In the genomic region with DNA sequence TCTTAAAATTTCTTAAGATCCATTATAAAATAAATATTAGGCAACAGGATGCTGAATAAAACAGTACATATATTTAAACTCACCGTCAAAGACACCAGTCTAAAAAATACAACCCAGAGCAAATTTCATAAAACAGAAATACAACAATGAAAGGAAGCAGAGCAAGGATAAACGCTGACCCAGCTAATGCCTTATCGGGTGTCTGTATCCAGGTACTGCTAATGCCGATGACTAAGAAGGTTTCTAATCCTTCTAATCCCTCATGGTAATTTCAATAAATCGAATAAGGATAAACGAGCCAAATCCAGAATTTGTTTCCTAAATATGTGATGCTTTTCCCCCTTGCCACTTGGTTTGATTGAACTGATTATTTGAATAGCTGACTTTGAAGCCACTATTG, we compare ENCODE assay signal across 10 cellular contexts. TPM values are rescaled to one million over a fixed set of nuclear protein-coding genes. Genes with fewer than 3 reads are reported as not detected.
DNase-seq lines count a peak whose midpoint lies in the region; ATAC-seq, FAIRE-seq and TF ChIP-seq lines count a peak whose summit lies in the region.
"Had no signal": no experiment of that assay in that cellular context is flagged by ENCODE, and none has a peak within 500 bp of the region (broad histone marks: within the 10 kb centered on the region; RNA-seq: fewer than 3 reads in every experiment).

No MANE protein-coding gene starts in this region.

- 75% methylated on average over 6 of the region's 6 CpGs; no CpG with 5 or more reads in 1 of the 2 experiments for whole genome bisulfite sequencing in H1 (ENCODE audit: extremely low coverage in 1 of 2, insufficient coverage in 1 of 2, insufficient read length in 1 of 2, insufficient replicate concordance in 2 of 2, low coverage in 1 of 2, low lambda C conversion rate in 2 of 2, missing lambda C conversion rate in 1 of 2), 2 experiments
- WGBS in psoas muscle, 3 donors, result 41 to 66% (median 59%) methylated on average over 6 of the region's 6 CpGs

- TF ChIP-seq POLR2A in H1 (IDR thresholded peaks at IDR 0.05; ENCODE audit: control extremely low read depth in 1 of 2, low read depth in 2 of 2, low read length in 2 of 2), result no peak

- no peak overlapping the region for H2BK5ac ChIP-seq in H1 (ENCODE audit: low read depth, low read length)

- H4K20me1 ChIP-seq in H1 (replicated peaks in 1 of 2; ENCODE audit: control insufficient read depth in 1 of 2, insufficient read depth in 2 of 2, low read length in 2 of 2), result peaks cover 4% of the 10 kb centered on the region in 2 experiments

- H3K4me1 ChIP-seq in H1 (replicated peaks in 1 of 4; ENCODE audit: control insufficient read depth in 3 of 4, insufficient read depth in 4 of 4, low read length in 3 of 4), result peaks cover 0 to 6% (median 1%) of the 10 kb centered on the region in 4 experiments; a peak in 3 of 7 replicates
- H3K4me1 ChIP-seq in psoas muscle, result peaks cover 27% of the 10 kb centered on the region

- no peaks in the 10 kb centered on the region for H3K9me3 ChIP-seq in H1 (ENCODE audit: insufficient read depth in 2 of 2, low read depth in 1 of 2, low read length in 1 of 2)
- no peaks in the 10 kb centered on the region for H3K9me3 ChIP-seq in psoas muscle
- H3K9me3 ChIP-seq: ovary had no signal

- TF ChIP-seq EP300 in H1 (IDR thresholded peaks at IDR 0.05; ENCODE audit: borderline replicate concordance in 1 of 2, low read depth in 2 of 2, low read length in 2 of 2), result no peak

- H3K27ac ChIP-seq in H1 (ENCODE audit: low read depth, low read length) (no peak overlapping the region), psoas muscle (no peak overlapping the region)
- H3K27ac ChIP-seq: ovary had no signal

- H3K27me3 ChIP-seq in H1 (replicated peaks in 1 of 4; ENCODE audit: control insufficient read depth in 3 of 4, extremely low read depth in 1 of 4, insufficient read depth in 3 of 4, low read length in 3 of 4), result no peaks in the 10 kb centered on the region
- no peaks in the 10 kb centered on the region for H3K27me3 ChIP-seq in psoas muscle (ENCODE audit: insufficient read depth in 3 of 3, low read length in 2 of 3)
- H3K27me3 ChIP-seq: ovary had no signal

- H3K23me2 ChIP-seq in H1 (ENCODE audit: low read depth, low read length), result peaks cover 5% of the 10 kb centered on the region; the same call in 1 of the 2 replicates

- FAIRE-seq in H1 (lab: Jason Lieb, UNC), result no peak
- FAIRE-seq: bronchial epithelial cell had no signal

- H3K36me3 ChIP-seq in H1 (ENCODE audit: control insufficient read depth in 2 of 4, insufficient read depth in 4 of 4, low read length in 3 of 4) (no peaks in the 10 kb centered on the region), psoas muscle (ENCODE audit: insufficient read depth in 1 of 2, low read depth in 1 of 2) (no peaks in the 10 kb centered on the region)
- H3K36me3 ChIP-seq: ovary had no signal

- H2BK20ac ChIP-seq in H1 (ENCODE audit: low read length), result no peak overlapping the region

- H4K5ac ChIP-seq in H1 (ENCODE audit: insufficient read length, low read depth, low read length), result no peak overlapping the region

- H2BK15ac ChIP-seq in H1 (ENCODE audit: low read length), result no peak overlapping the region

- no peak overlapping the region for H2AFZ ChIP-seq in H1 (ENCODE audit: low read length)

- H3K79me1 ChIP-seq in H1 (ENCODE audit: low read depth, low read length), result peaks cover 2% of the 10 kb centered on the region; the same call in 1 of the 2 replicates

- H3K18ac ChIP-seq in H1 (ENCODE audit: extremely low read depth, low read length), result no peak overlapping the region

- ATAC-seq in psoas muscle (no peak), HG03460 (IDR thresholded peaks at IDR 0.05; ENCODE audit: unreplicated experiment) (no peak), GM21619 (IDR thresholded peaks at IDR 0.05; ENCODE audit: unreplicated experiment) (no peak), GM21360 (IDR thresholded peaks at IDR 0.05; ENCODE audit: unreplicated experiment) (no peak)

- CTCF ChIA-PET in H1 (lab: Charles Lee; ENCODE audit: partially characterized antibody), result interaction anchor here (0.9 to 2.3 kb wide), 7 partner anchors 10 to 43 kb away, joined by 3 to 7 read pairs (median 3); no protein-coding TSS in a partner anchor

- no peak overlapping the region for H3K56ac ChIP-seq in H1 (replicated peaks; ENCODE audit: insufficient read length, low read depth, low read length)

- intact Hi-C loops in psoas muscle (cut with DNase I), result loop anchor here in 1 of 2 donors (10.0 kb wide), 1 partner anchor 157 kb away; no protein-coding TSS in a partner anchor

- TF ChIP-seq CTCF in H1 (IDR thresholded peaks at IDR 0.05; ENCODE audit: control extremely low read depth in 1 of 3, insufficient read depth in 1 of 3, low read depth in 1 of 3, low read length in 3 of 3) (no peak), psoas muscle (IDR thresholded peaks at IDR 0.05) (no peak)

- no peak overlapping the region; a peak in 1 of 7 replicates for H3K9ac ChIP-seq in H1 (replicated peaks in 1 of 4; ENCODE audit: extremely low read depth in 1 of 4, low read depth in 3 of 4, low read length in 3 of 4)

- peaks cover 5 to 60% of the 10 kb centered on the region in 2 experiments for H3K79me2 ChIP-seq in H1 (ENCODE audit: control insufficient read depth in 1 of 2, insufficient read depth in 2 of 2, low read length in 2 of 2)

- no peak overlapping the region for H2AK5ac ChIP-seq in H1 (ENCODE audit: low read depth, low read length)

- H3K23ac ChIP-seq in H1 (ENCODE audit: insufficient read length), result no peak overlapping the region

- no peak overlapping the region for H2BK120ac ChIP-seq in H1 (replicated peaks; ENCODE audit: low read depth, low read length)

- no peak overlapping the region for H2BK12ac ChIP-seq in H1 (ENCODE audit: low read depth, low read length)

- peak overlapping the region; percentile 81 to 84 for H3K4me2 ChIP-seq in H1 (ENCODE audit: insufficient read depth in 1 of 2, low read depth in 2 of 2, low read length in 2 of 2)

- H3K4me3 ChIP-seq in H1 (ENCODE audit: extremely low read depth in 1 of 4, insufficient read depth in 2 of 4, low read depth in 3 of 4, low read length in 4 of 4), result peak overlapping the region in 3 of 4 experiments; percentile 68 to 95 (median 76); a peak in 6 of 8 replicates
- H3K4me3 ChIP-seq in psoas muscle, result peak overlapping the region; percentile 85

- TF ChIP-seq RAD21 in H1 (IDR thresholded peaks at IDR 0.05 in 1 of 2, conservative IDR thresholded peaks at IDR 0.05 in 1 of 2; ENCODE audit: low read depth in 2 of 2, low read length in 2 of 2), result no peak

- no peak overlapping the region for H3K14ac ChIP-seq in H1 (ENCODE audit: insufficient read length)

- no peak overlapping the region for H3K4ac ChIP-seq in H1 (replicated peaks; ENCODE audit: insufficient read length, low read depth, low read length)

- POLR2A ChIA-PET in H1 (lab: Charles Lee; ENCODE audit: partially characterized antibody), result interaction anchor here (0.8 to 2.9 kb wide), 7 partner anchors 10 to 155 kb away, joined by 3 to 13 read pairs (median 4); no protein-coding TSS in a partner anchor

- DNase-seq in D341Med (ENCODE audit: low spot score) (peak; percentile 34), NAMALWA (ENCODE audit: low spot score) (peak; percentile 33), H1 (ENCODE audit: low read depth in 1 of 2, low spot score in 2 of 2) (no peak), psoas muscle (no peak), pons (ENCODE audit: low spot score) (no peak)
- DNase-seq: ovary had no signal

- H4K8ac ChIP-seq in H1 (ENCODE audit: extremely low read depth, insufficient read depth, low read length), result no peak overlapping the region

- no peak overlapping the region for H4K91ac ChIP-seq in H1 (replicated peaks; ENCODE audit: insufficient read length, low read length)

TF ChIP-seq in H1, 55 proteins besides CTCF, POLR2A, EP300 and RAD21 (continues in another document):
- TF ChIP-seq TAF7 (optimal IDR thresholded peaks at IDR 0.05; ENCODE audit: borderline replicate concordance, low read depth, low read length) (no peak), RXRA (IDR thresholded peaks at IDR 0.05; ENCODE audit: insufficient read depth, low read depth, low read length) (no peak), CEBPB (IDR thresholded peaks at IDR 0.05; ENCODE audit: low read depth, low read length) (no peak), BRCA1 (IDR thresholded peaks at IDR 0.05; ENCODE audit: low read depth, low read length) (no peak), HDAC2 (IDR thresholded peaks at IDR 0.05; ENCODE audit: borderline replicate concordance in 1 of 2, low read depth in 2 of 2, low read length in 2 of 2) (no peak), POLR2AphosphoS5 (IDR thresholded peaks at IDR 0.05; ENCODE audit: low read depth, low read length) (no peak), KDM1A (IDR thresholded peaks at IDR 0.05; ENCODE audit: borderline replicate concordance, low read length) (no peak), YY1 (IDR thresholded peaks at IDR 0.05; ENCODE audit: low read depth, low read length) (no peak), HDAC6 (IDR thresholded peaks at IDR 0.05; ENCODE audit: low read depth, low read length) (no peak), SIRT6 (IDR thresholded peaks at IDR 0.05; ENCODE audit: low read length) (no peak), RBBP5 (IDR thresholded peaks at IDR 0.05; ENCODE audit: borderline replicate concordance, low read depth, low read length) (no peak), SAP30 (IDR thresholded peaks at IDR 0.05; ENCODE audit: insufficient read depth, insufficient replicate concordance, low read length) (no peak), CBX8 (IDR thresholded peaks at IDR 0.05; ENCODE audit: borderline replicate concordance, low read depth, low read length) (no peak), SRF (IDR thresholded peaks at IDR 0.05; ENCODE audit: low read depth, low read length) (no peak), KDM5A (IDR thresholded peaks at IDR 0.05; ENCODE audit: low read length) (no peak)
- TF ChIP-seq, protein P1, sequence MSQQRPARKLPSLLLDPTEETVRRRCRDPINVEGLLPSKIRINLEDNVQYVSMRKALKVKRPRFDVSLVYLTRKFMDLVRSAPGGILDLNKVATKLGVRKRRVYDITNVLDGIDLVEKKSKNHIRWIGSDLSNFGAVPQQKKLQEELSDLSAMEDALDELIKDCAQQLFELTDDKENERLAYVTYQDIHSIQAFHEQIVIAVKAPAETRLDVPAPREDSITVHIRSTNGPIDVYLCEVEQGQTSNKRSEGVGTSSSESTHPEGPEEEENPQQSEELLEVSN (IDR thresholded peaks at IDR 0.05), result no peak

RNA-seq across cellular contexts. Expression of a gene that starts 1.7 kb away (rescaled TPM):
- 142 and 147 TPM in 2 replicates for total RNA-seq in H1 (2021; fragmentation: NEBNext Ultra II Directional; extraction: Animal tissue kit (Norgen Biotek cat#: 25700))
- 20.2 and 23.8 TPM in 2 replicates for polyA plus RNA-seq in H1 (2011; rRNA removed)
- polyA plus RNA-seq in H1 (2011; cell fraction: cytosol; rRNA removed), result 47.7 TPM
- 26.4 TPM for polyA plus RNA-seq in H1 (2011; cell fraction: nucleus; rRNA removed)
- 34.4 to 57.3 TPM (median 50.0 TPM) in 4 replicates for polyA plus RNA-seq in H1 (2012, experiment 1 of 2)
- polyA plus RNA-seq in H1 (2012, experiment 2 of 2), result 3.4 TPM
- polyA plus RNA-seq in H1 (2013, experiment 1 of 2), result 144 TPM
- polyA plus RNA-seq in H1 (2013, experiment 2 of 2), result 155 TPM
- polyA minus RNA-seq in H1 (2011; rRNA and poly(A)+ RNA removed), result 48.0 and 67.9 TPM in 2 replicates
- polyA minus RNA-seq in H1 (2011; cell fraction: cytosol; rRNA and poly(A)+ RNA removed), result 29.4 TPM
- polyA minus RNA-seq in H1 (2011; cell fraction: nucleus; rRNA and poly(A)+ RNA removed), result 64.8 TPM
- 10 to 100 TPM; 24.0 to 63.9 (median 50.5) TPM for total RNA-seq in psoas muscle
- polyA plus RNA-seq in psoas muscle, result 10 to 100 TPM; 14.6 to 30.1 (median 15.6) TPM

Comparison
In these comparisons a context has a peak if more than half of its experiments do, and no peak if none do; other contexts are left out.
1. DNase-seq: peak in D341Med (single experiment) and NAMALWA (single experiment); none in H1 (0 of 2), psoas muscle (0 of 2) and pons (single experiment).